In the genomic region with DNA sequence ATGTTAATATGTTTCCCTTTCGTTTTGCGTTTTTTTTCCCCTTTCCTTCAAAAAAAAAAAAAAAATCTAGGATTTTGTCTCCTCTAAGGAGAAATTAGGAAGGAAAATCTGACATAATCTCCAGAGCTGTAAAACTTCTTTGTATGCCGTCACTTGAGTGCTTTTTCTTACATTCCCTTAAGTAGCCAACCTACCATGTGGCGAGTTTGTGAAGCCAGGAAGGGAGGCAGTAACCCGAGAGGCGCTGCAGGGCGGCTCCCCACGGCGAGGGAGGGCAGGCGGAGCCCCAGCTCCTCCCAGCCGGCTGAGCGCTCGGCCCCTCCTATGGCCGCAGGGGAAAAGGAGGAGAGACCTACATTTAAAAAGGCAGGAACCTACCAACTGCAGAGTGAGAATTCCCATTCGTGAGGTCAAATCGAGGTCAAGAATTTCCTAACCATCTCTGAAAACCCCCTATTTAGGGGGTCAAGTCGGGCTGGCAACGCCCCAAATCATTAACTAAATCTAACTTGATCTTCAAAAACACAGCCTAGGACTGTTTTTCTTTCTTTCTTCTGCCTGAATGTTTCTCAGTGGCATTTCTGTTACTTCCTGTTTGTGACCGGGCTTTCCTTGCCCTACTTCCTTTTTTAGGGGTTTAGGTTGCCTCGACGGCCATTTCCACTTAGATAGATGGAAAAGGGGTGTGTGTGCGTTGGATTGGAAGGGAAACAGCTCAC, we compare ENCODE assay signal across 8 cellular contexts.
DNase-seq lines count a peak whose midpoint lies in the region; ATAC-seq lines count a peak whose summit lies in the region.

No MANE protein-coding gene starts in this region.

- H3K9ac ChIP-seq in NT2/D1 (ENCODE audit: insufficient read length, low read depth) = no peak overlapping the region

- no peak overlapping the region for H3K4me3 ChIP-seq in NT2/D1 (ENCODE audit: insufficient read length, low read depth)

- no peaks in the 10 kb centered on the region for H3K4me1 ChIP-seq in NT2/D1 (ENCODE audit: insufficient read depth, insufficient read length)

- no peaks in the 10 kb centered on the region for H3K36me3 ChIP-seq in NT2/D1 (ENCODE audit: insufficient read depth, insufficient read length, low read length)

- DNase-seq in Caki2 (ENCODE audit: low read depth) (peak; percentile 99), HT-29 (ENCODE audit: low spot score) (peak; percentile 92), NT2/D1 (ENCODE audit: low read depth, low spot score) (peak; percentile 83), activated T-cell treated with anti-CD3 and anti-CD28 coated beads for 24 hours (ENCODE audit: low read depth) (peak; percentile 61), epidermal melanocyte (ENCODE audit: insufficient read length, low spot score) (peak; percentile 93), middle frontal gyrus (ENCODE audit: extremely low spot score, low spot score) (peak; percentile 54)
- peak; percentile 32 to 33 for DNase-seq in stimulated activated CD8-positive, alpha-beta memory T cell treated with anti-CD3 and anti-CD28 coated beads, Interleukin-2, amount 100 ng/mL, for 1 hour (ENCODE audit: low read depth in 2 of 2)

- H3K27me3 ChIP-seq in NT2/D1 (ENCODE audit: insufficient read depth, insufficient read length) = no peaks in the 10 kb centered on the region

- peak; percentile 89 for ATAC-seq in GM21381 (IDR thresholded peaks at IDR 0.05; ENCODE audit: unreplicated experiment)

- in situ Hi-C loops in Caki2 (cut with HindIII; ENCODE audit: low pct_unique_long_range_greater_than_20kb, low sequenced_read_pairs) = loop anchor here (10.0 kb wide), 3 partner anchors 346 to 536 kb away; a partner anchor contains a TSS

- H3K9me3 ChIP-seq in NT2/D1 (ENCODE audit: insufficient read depth, low read length) = no peaks in the 10 kb centered on the region

Comparison
In these comparisons a context has a peak if more than half of its experiments do, and no peak if none do; other contexts are left out.
1. DNase-seq: peak in every context shown above with its lines; median percentile 99 in Caki2; 93 in epidermal melanocyte; 92 in HT-29; 83 in NT2/D1; 61 in activated T-cell treated with anti-CD3 and anti-CD28 coated beads for 24 hours; 54 in middle frontal gyrus; 32 in stimulated activated CD8-positive, alpha-beta memory T cell treated with anti-CD3 and anti-CD28 coated beads, Interleukin-2, amount 100 ng/mL, for 1 hour.